Comparison of ENCODE assay signal across 12 cellular contexts in genomic region chr9:130741831-130742449, GRCh38. TPM values are rescaled to one million over a fixed set of nuclear protein-coding genes. Genes with fewer than 3 reads are reported as not detected.
DNase-seq lines count a peak whose midpoint lies in the region; FAIRE-seq and TF ChIP-seq lines count a peak whose summit lies in the region.
"Had no signal": no experiment of that assay in that cellular context is flagged by ENCODE, and none has a peak within 500 bp of the region (broad histone marks: within the 10 kb centered on the region; RNA-seq: fewer than 3 reads in every experiment).

No MANE protein-coding gene starts in this region.

- no peaks in the 10 kb centered on the region for H3K9me3 ChIP-seq in PC-9 (ENCODE audit: insufficient read depth, low read depth)
- H3K9me3 ChIP-seq in endothelial cell of umbilical vein (replicated peaks; ENCODE audit: control insufficient read depth, insufficient read depth, low read length) = no peaks in the 10 kb centered on the region
- no peaks in the 10 kb centered on the region for H3K9me3 ChIP-seq in skeletal muscle satellite cell (replicated peaks; ENCODE audit: low read length)

- no peak overlapping the region for H3K4me3 Mint-ChIP-seq in activated CD4-positive, alpha-beta memory T cell treated with anti-CD3 and anti-CD28 coated beads for 36 hours
- no peak overlapping the region for H3K4me3 Mint-ChIP-seq in activated CD4-positive, alpha-beta memory T cell treated with anti-CD3 and anti-CD28 coated beads, Interleukin-2, amount 10 ng/mL, durations not matched to agents 7 days and 5 days
- H3K4me3 Mint-ChIP-seq: IgD-negative memory B cell had no signal

- no TSS peak for BruUV-seq in PC-9 (replicated peaks; lab: Mats Ljungman, UMichigan)
- BruUV-seq in endothelial cell of umbilical vein (replicated peaks; lab: Mats Ljungman, UMichigan) = no TSS peak

- H3K9me3 Mint-ChIP-seq in activated CD4-positive, alpha-beta memory T cell treated with anti-CD3 and anti-CD28 coated beads for 36 hours = no peaks in the 10 kb centered on the region
- no peaks in the 10 kb centered on the region for H3K9me3 Mint-ChIP-seq in activated CD4-positive, alpha-beta memory T cell treated with anti-CD3 and anti-CD28 coated beads, Interleukin-2, amount 10 ng/mL, durations not matched to agents 7 days and 5 days

- intact Hi-C loops in activated CD4-positive, alpha-beta memory T cell treated with anti-CD3 and anti-CD28 coated beads for 36 hours (cut with micrococcal nuclease) = no loop called here
- intact Hi-C loops in PC-9 (cut with micrococcal nuclease; ENCODE audit: unreplicated experiment) = no loop called here
- intact Hi-C loops in endothelial cell of umbilical vein (cut with micrococcal nuclease) = no loop called here

- no peaks in the 10 kb centered on the region for H3K9me1 ChIP-seq in endothelial cell of umbilical vein (replicated peaks; ENCODE audit: control insufficient read depth, extremely low read depth, insufficient read depth, low read length)

- CTCF ChIA-PET in activated CD4-positive, alpha-beta memory T cell treated with anti-CD3 and anti-CD28 coated beads for 36 hours (lab: Charles Lee) = interaction anchor here (0.9 to 1.7 kb wide), 2 partner anchors 35 to 41 kb away, joined by 3 to 4 read pairs; no protein-coding TSS in a partner anchor
- CTCF ChIA-PET in activated CD4-positive, alpha-beta memory T cell treated with anti-CD3 and anti-CD28 coated beads, Interleukin-2, amount 10 ng/mL, durations not matched to agents 7 days and 5 days (lab: Charles Lee) = no interaction called here
- CTCF ChIA-PET in PC-9 (lab: Charles Lee) = no interaction called here
- CTCF ChIA-PET in endothelial cell of umbilical vein (lab: Charles Lee) = interaction anchor here (0.6 to 1.8 kb wide), 5 partner anchors 10 to 128 kb away, joined by 3 to 8 read pairs (median 4); no protein-coding TSS in a partner anchor

- peak; percentile 15 for DNase-seq in activated CD4-positive, alpha-beta memory T cell treated with anti-CD3 and anti-CD28 coated beads for 36 hours
- DNase-seq in activated CD4-positive, alpha-beta memory T cell treated with anti-CD3 and anti-CD28 coated beads, Interleukin-2, amount 10 ng/mL, durations not matched to agents 7 days and 5 days = no peak
- DNase-seq in PC-9 (peak in 1 of 2 experiments; percentile 58), endothelial cell of umbilical vein (ENCODE audit: low read depth, low spot score) (no peak), NCI-H524 (lab: John Stamatoyannopoulos, UW) (no peak), HT-29 (ENCODE audit: low spot score) (no peak)
- no peak for DNase-seq in stimulated activated CD8-positive, alpha-beta memory T cell treated with anti-CD3 and anti-CD28 coated beads, Interleukin-4, amount 100 ng/mL, for 48 hours
- DNase-seq: left ventricle myocardium superior, NCI-H2081 had no signal

- H3K36me3 ChIP-seq in PC-9 (ENCODE audit: low read depth) (no peaks in the 10 kb centered on the region), endothelial cell of umbilical vein (ENCODE audit: control insufficient read depth in 2 of 2, extremely low read depth in 1 of 2, insufficient read depth in 2 of 2, low read length in 2 of 2) (no peaks in the 10 kb centered on the region), skeletal muscle satellite cell (ENCODE audit: insufficient read depth, low read length) (peaks cover 4% of the 10 kb centered on the region)
- H3K36me3 ChIP-seq: cardiac muscle cell had no signal

- TF ChIP-seq CTCF in PC-9 (conservative IDR thresholded peaks at IDR 0.05) (no peak), endothelial cell of umbilical vein (IDR thresholded peaks at IDR 0.05; ENCODE audit: extremely low read depth in 1 of 2, insufficient read depth in 1 of 2, low read depth in 1 of 2, low read length in 2 of 2) (no peak)

- H3K4me1 ChIP-seq in PC-9 (replicated peaks; ENCODE audit: insufficient read depth) (peaks cover 7% of the 10 kb centered on the region), endothelial cell of umbilical vein (ENCODE audit: control insufficient read depth, extremely low read depth, insufficient read depth, low read length) (peaks cover 19% of the 10 kb centered on the region), skeletal muscle satellite cell (ENCODE audit: control insufficient read depth, insufficient read depth, low read length) (peaks cover 8% of the 10 kb centered on the region)

- H4K20me1 ChIP-seq in PC-9 (ENCODE audit: insufficient read depth) (no peaks in the 10 kb centered on the region; the same call in 1 of the 2 replicates), endothelial cell of umbilical vein (replicated peaks; ENCODE audit: control insufficient read depth, extremely low read depth, insufficient read depth, low read length) (no peaks in the 10 kb centered on the region)

- no peak overlapping the region for H3K27ac Mint-ChIP-seq in activated CD4-positive, alpha-beta memory T cell treated with anti-CD3 and anti-CD28 coated beads for 36 hours
- H3K27ac Mint-ChIP-seq in activated CD4-positive, alpha-beta memory T cell treated with anti-CD3 and anti-CD28 coated beads, Interleukin-2, amount 10 ng/mL, durations not matched to agents 7 days and 5 days = no peak overlapping the region
- H3K27ac Mint-ChIP-seq: IgD-negative memory B cell had no signal

- no peak for TF ChIP-seq POLR2A in endothelial cell of umbilical vein (IDR thresholded peaks at IDR 0.05; ENCODE audit: low read depth, low read length)

- FAIRE-seq in endothelial cell of umbilical vein (lab: Jason Lieb, UNC) = no peak

- H3K27me3 ChIP-seq in PC-9 (ENCODE audit: insufficient read depth, low read depth) (no peaks in the 10 kb centered on the region), endothelial cell of umbilical vein (ENCODE audit: control insufficient read depth in 2 of 2, insufficient read depth in 2 of 2, low read length in 2 of 2) (no peaks in the 10 kb centered on the region), skeletal muscle satellite cell (ENCODE audit: control insufficient read depth, insufficient read depth, low read length) (no peaks in the 10 kb centered on the region)
- H3K27me3 ChIP-seq: cardiac muscle cell had no signal

- dilution Hi-C loops in endothelial cell of umbilical vein (cut with MboI; ENCODE audit: extremely low pct_ligation_motif_present, low sequenced_read_pairs) = no loop called here

- POLR2A ChIA-PET in activated CD4-positive, alpha-beta memory T cell treated with anti-CD3 and anti-CD28 coated beads for 36 hours (lab: Charles Lee) = no interaction called here
- POLR2A ChIA-PET in activated CD4-positive, alpha-beta memory T cell treated with anti-CD3 and anti-CD28 coated beads, Interleukin-2, amount 10 ng/mL, durations not matched to agents 7 days and 5 days (lab: Charles Lee) = no interaction called here
- POLR2A ChIA-PET in PC-9 (lab: Charles Lee; ENCODE audit: unreplicated experiment) = no interaction called here
- POLR2A ChIA-PET in endothelial cell of umbilical vein (lab: Charles Lee) = no interaction called here

- H3K4me2 ChIP-seq in PC-9 (no peak overlapping the region), endothelial cell of umbilical vein (ENCODE audit: insufficient read depth, low read length) (no peak overlapping the region), skeletal muscle satellite cell (ENCODE audit: low read length) (peak overlapping the region; percentile 13)

- H3K27ac ChIP-seq in PC-9 = no peak overlapping the region
- H3K27ac ChIP-seq in endothelial cell of umbilical vein (ENCODE audit: insufficient read depth, low read depth, low read length) = no peak overlapping the region
- H3K27ac ChIP-seq: cardiac muscle cell had no signal

- H2AFZ ChIP-seq in PC-9 = peak overlapping the region; percentile 33; the same call in 1 of the 2 replicates
- no peak overlapping the region for H2AFZ ChIP-seq in endothelial cell of umbilical vein (ENCODE audit: low read depth, low read length)

- H3K4me1 Mint-ChIP-seq in activated CD4-positive, alpha-beta memory T cell treated with anti-CD3 and anti-CD28 coated beads for 36 hours (ENCODE audit: low read depth) = peaks cover 4% of the 10 kb centered on the region
- no peaks in the 10 kb centered on the region for H3K4me1 Mint-ChIP-seq in activated CD4-positive, alpha-beta memory T cell treated with anti-CD3 and anti-CD28 coated beads, Interleukin-2, amount 10 ng/mL, durations not matched to agents 7 days and 5 days

- no peaks in the 10 kb centered on the region for H3K9me2 ChIP-seq in PC-9 (ENCODE audit: insufficient read depth)

- H3K79me2 ChIP-seq in PC-9 (ENCODE audit: low read depth) (peaks cover 23% of the 10 kb centered on the region; the same call in 1 of the 2 replicates), endothelial cell of umbilical vein (ENCODE audit: control insufficient read depth, insufficient read depth, low read length) (peaks cover 49% of the 10 kb centered on the region)

- no peaks in the 10 kb centered on the region for H3K36me3 Mint-ChIP-seq in activated CD4-positive, alpha-beta memory T cell treated with anti-CD3 and anti-CD28 coated beads for 36 hours
- no peaks in the 10 kb centered on the region for H3K36me3 Mint-ChIP-seq in activated CD4-positive, alpha-beta memory T cell treated with anti-CD3 and anti-CD28 coated beads, Interleukin-2, amount 10 ng/mL, durations not matched to agents 7 days and 5 days (ENCODE audit: low read depth)

- no peak overlapping the region for H3K9ac ChIP-seq in endothelial cell of umbilical vein (replicated peaks; ENCODE audit: extremely low read depth, insufficient read depth, low read length)
- no peak overlapping the region for H3K9ac ChIP-seq in skeletal muscle satellite cell (ENCODE audit: low read depth, low read length)

- H3K4me3 ChIP-seq in PC-9 (no peak overlapping the region), endothelial cell of umbilical vein (replicated peaks in 1 of 3; ENCODE audit: insufficient read depth in 1 of 3, low read depth in 1 of 3, low read length in 3 of 3) (no peak overlapping the region), skeletal muscle satellite cell (ENCODE audit: low read length) (no peak overlapping the region)
- H3K4me3 ChIP-seq: cardiac muscle cell had no signal

- no peaks in the 10 kb centered on the region for H3F3A ChIP-seq in PC-9 (ENCODE audit: insufficient read depth, low read depth)

- H3K27me3 Mint-ChIP-seq in activated CD4-positive, alpha-beta memory T cell treated with anti-CD3 and anti-CD28 coated beads for 36 hours = no peaks in the 10 kb centered on the region
- no peaks in the 10 kb centered on the region for H3K27me3 Mint-ChIP-seq in activated CD4-positive, alpha-beta memory T cell treated with anti-CD3 and anti-CD28 coated beads, Interleukin-2, amount 10 ng/mL, durations not matched to agents 7 days and 5 days
- H3K27me3 Mint-ChIP-seq: IgD-negative memory B cell had no signal

RNA-seq across cellular contexts. Expression of gene EXOSC2, which starts 48.4 kb away (rescaled TPM):
- 10 to 100 TPM; 77.3 to 80.5 TPM for total RNA-seq in activated CD4-positive, alpha-beta memory T cell treated with anti-CD3 and anti-CD28 coated beads for 36 hours
- total RNA-seq in activated CD4-positive, alpha-beta memory T cell treated with anti-CD3 and anti-CD28 coated beads, Interleukin-2, amount 10 ng/mL, durations not matched to agents 7 days and 5 days = 10 to 100 TPM; 45.2 to 48.7 TPM
- total RNA-seq in PC-9 (2021) (49.5 and 52.0 TPM in 2 replicates), endothelial cell of umbilical vein (44.4 and 46.4 TPM in 2 replicates)
- 21.7 and 25.5 TPM in 2 replicates for polyA plus RNA-seq in endothelial cell of umbilical vein
- 31.9 and 36.6 TPM in 2 replicates for polyA plus RNA-seq in endothelial cell of umbilical vein (2011; cell fraction: cytosol; rRNA removed)
- polyA plus RNA-seq in endothelial cell of umbilical vein (2011; cell fraction: nucleus; rRNA removed) = 52.6 and 72.7 TPM in 2 replicates
- polyA plus RNA-seq in endothelial cell of umbilical vein (2012) = 26.5 and 44.8 TPM in 2 replicates
- 33.5 and 38.8 TPM in 2 replicates for polyA minus RNA-seq in endothelial cell of umbilical vein
- 153 TPM for polyA minus RNA-seq in endothelial cell of umbilical vein (2011; cell fraction: cytosol; rRNA and poly(A)+ RNA removed)
- polyA minus RNA-seq in endothelial cell of umbilical vein (2011; cell fraction: nucleus; rRNA and poly(A)+ RNA removed) = 17.4 and 31.7 TPM in 2 replicates
- 42.1 and 42.2 TPM in 2 replicates for total RNA-seq in skeletal muscle satellite cell (2012; rRNA removed)
- 26.5 and 29.7 TPM in 2 replicates for total RNA-seq in HT-29 (2014; rRNA removed; shearing (Covaris generic))

Comparison
In these comparisons a context has a peak if more than half of its experiments do, and no peak if none do; other contexts are left out.
1. CTCF ChIA-PET loops: an anchor here in activated CD4-positive, alpha-beta memory T cell treated with anti-CD3 and anti-CD28 coated beads for 36 hours (0.9 to 1.7 kb wide) and endothelial cell of umbilical vein (0.6 to 1.8 kb wide); none called in activated CD4-positive, alpha-beta memory T cell treated with anti-CD3 and anti-CD28 coated beads, Interleukin-2, amount 10 ng/mL, durations not matched to agents 7 days and 5 days and PC-9.